Comparison of ENCODE assay signal across 18 cellular contexts in genomic region chr2:117621330-117621729, GRCh38.
"Had no signal": no experiment of that assay in that cellular context is flagged by ENCODE, and none has a peak within 500 bp of the region (broad histone marks: within the 10 kb centered on the region; RNA-seq: fewer than 3 reads in every experiment).

No MANE protein-coding gene starts in this region.

- H3K36me3 ChIP-seq: breast epithelium, esophagus muscularis mucosa, lower lobe of right lung, sigmoid colon, transverse colon had no signal

- H3K4me1 Mint-ChIP-seq: naive thymus-derived CD8-positive, alpha-beta T cell had no signal

- H3K4me3 Mint-ChIP-seq: activated naive CD8-positive, alpha-beta T cell; naive thymus-derived CD8-positive, alpha-beta T cell had no signal

- H3K4me3 ChIP-seq: breast epithelium, esophagus muscularis mucosa, lower lobe of right lung, mucosa of descending colon, sigmoid colon, transverse colon had no signal

- H3K27ac ChIP-seq: breast epithelium, esophagus muscularis mucosa, lower lobe of right lung, sigmoid colon, transverse colon had no signal

- H3K4me1 ChIP-seq: breast epithelium, esophagus muscularis mucosa, lower lobe of right lung, sigmoid colon, transverse colon had no signal

- H3K27me3 ChIP-seq: breast epithelium, esophagus muscularis mucosa, sigmoid colon, transverse colon had no signal

- H3K27me3 Mint-ChIP-seq: activated naive CD8-positive, alpha-beta T cell had no signal

- ATAC-seq: left cardiac atrium; lower lobe of right lung; mucosa of descending colon; naive thymus-derived CD8-positive, alpha-beta T cell had no signal

- H3K9me3 ChIP-seq: esophagus muscularis mucosa, lower lobe of right lung, mucosa of descending colon, sigmoid colon, transverse colon had no signal

- DNase-seq: activated CD4-positive, alpha-beta T cell treated with anti-CD3 and anti-CD28 coated beads, Interleukin-2, amount 50 U/mL, for 48 hours; activated CD4-positive, CD25-positive, alpha-beta regulatory T cell treated with anti-CD3 and anti-CD28 coated beads, Interleukin-2, amount 50 U/mL, for 72 hours; activated gamma-delta T cell; activated T-cell treated with anti-CD3 and anti-CD28 coated beads, Interleukin-2, amount 50 U/mL, for 48 hours; anterior cingulate cortex; dermis blood vessel endothelial cell; glutamatergic neuron; left cardiac atrium; lower lobe of right lung; mucosa of descending colon; naive thymus-derived CD8-positive, alpha-beta T cell; sigmoid colon; stimulated activated naive CD4-positive, alpha-beta T cell; substantia nigra; transverse colon had no signal

- H3K36me3 Mint-ChIP-seq: activated naive CD8-positive, alpha-beta T cell; naive thymus-derived CD8-positive, alpha-beta T cell had no signal

- H3K27ac Mint-ChIP-seq: activated naive CD8-positive, alpha-beta T cell; naive thymus-derived CD8-positive, alpha-beta T cell had no signal
